In genomic region chr7:95342642-95343252, GRCh38 we compare ENCODE assay signal across 1 cellular context.
TF ChIP-seq lines count a peak whose summit lies in the region.

No MANE protein-coding gene starts in this region.

TF ChIP-seq in H1, 55 proteins besides CTCF, POLR2A, EP300 and RAD21:
- no peak for TF ChIP-seq E2F6 (IDR thresholded peaks at IDR 0.05)
- TF ChIP-seq MAX (IDR thresholded peaks at IDR 0.05) = no peak
- no peak for TF ChIP-seq HDAC2 (IDR thresholded peaks at IDR 0.05; ENCODE audit: borderline replicate concordance in 1 of 2, low read depth in 2 of 2, low read length in 2 of 2)
- TF ChIP-seq KDM1A (IDR thresholded peaks at IDR 0.05; ENCODE audit: borderline replicate concordance, low read length) = no peak
- no peak for TF ChIP-seq BCL11A (IDR thresholded peaks at IDR 0.05; ENCODE audit: low read depth in 2 of 2, low read length in 2 of 2)
- no peak for TF ChIP-seq ATF3 (IDR thresholded peaks at IDR 0.05; ENCODE audit: insufficient read depth, low read depth, low read length)
- no peak for TF ChIP-seq KDM5A (IDR thresholded peaks at IDR 0.05; ENCODE audit: low read length)
- TF ChIP-seq CBX8 (IDR thresholded peaks at IDR 0.05; ENCODE audit: borderline replicate concordance, low read depth, low read length) = no peak
- no peak for TF ChIP-seq EZH2 (IDR thresholded peaks at IDR 0.05; ENCODE audit: low read depth, low read length, severe bottlenecking)
- no peak for TF ChIP-seq SP1 (IDR thresholded peaks at IDR 0.05; ENCODE audit: low read depth, low read length)
- TF ChIP-seq MAFK (IDR thresholded peaks at IDR 0.05; ENCODE audit: low read depth, low read length) = no peak
- no peak for TF ChIP-seq TCF12 (IDR thresholded peaks at IDR 0.05; ENCODE audit: low read depth, low read length)
- no peak for TF ChIP-seq FOSL1 (IDR thresholded peaks at IDR 0.05; ENCODE audit: insufficient read depth, low read depth, low read length)
- no peak for TF ChIP-seq CHD2 (IDR thresholded peaks at IDR 0.05; ENCODE audit: low read length)
- no peak for TF ChIP-seq RXRA (IDR thresholded peaks at IDR 0.05; ENCODE audit: insufficient read depth, low read depth, low read length)
- TF ChIP-seq JUN (IDR thresholded peaks at IDR 0.05; ENCODE audit: low read depth, low read length) = no peak
- no peak for TF ChIP-seq ATF2 (IDR thresholded peaks at IDR 0.05; ENCODE audit: low read length)
- TF ChIP-seq SP4 (IDR thresholded peaks at IDR 0.05; ENCODE audit: low read length) = no peak
- no peak for TF ChIP-seq HDAC6 (IDR thresholded peaks at IDR 0.05; ENCODE audit: low read depth, low read length)
- TF ChIP-seq SUZ12 (IDR thresholded peaks at IDR 0.05; ENCODE audit: low read length) = no peak
TF ChIP-seq in H1: peak in this region for 0.
